Comparison of ENCODE assay signal across 1 cellular context in the genomic region with DNA sequence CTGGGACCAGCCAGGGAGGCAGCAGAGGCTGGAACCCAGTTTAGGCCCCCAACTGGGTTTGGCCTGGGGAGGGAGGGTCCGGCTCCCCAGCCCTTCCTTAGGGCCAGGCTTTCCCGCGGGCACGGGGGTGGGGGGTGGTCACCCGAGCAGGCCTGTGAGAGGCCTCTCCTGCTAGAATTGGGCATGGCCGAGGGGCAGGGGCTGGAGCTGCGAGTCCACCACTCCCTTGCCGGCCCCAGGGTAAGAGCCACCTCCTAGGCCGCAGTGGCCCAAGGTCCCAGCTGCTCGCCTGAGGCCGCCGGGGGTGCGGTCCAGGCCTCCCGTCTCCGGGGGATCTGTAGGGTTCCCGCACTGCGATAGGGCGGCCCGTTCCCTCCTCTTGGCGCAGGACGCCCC.
TF ChIP-seq lines count a peak whose summit lies in the region.

No MANE protein-coding gene starts in this region.

TF ChIP-seq in H1, 55 proteins besides CTCF, POLR2A, EP300 and RAD21:
- TF ChIP-seq EZH2 (IDR thresholded peaks at IDR 0.05; ENCODE audit: low read depth, low read length, severe bottlenecking) = no peak
- TF ChIP-seq RXRA (IDR thresholded peaks at IDR 0.05; ENCODE audit: insufficient read depth, low read depth, low read length) = no peak
- no peak for TF ChIP-seq CEBPB (IDR thresholded peaks at IDR 0.05; ENCODE audit: low read depth, low read length)
- no peak for TF ChIP-seq YY1 (IDR thresholded peaks at IDR 0.05; ENCODE audit: low read depth, low read length)
- TF ChIP-seq SP2 (IDR thresholded peaks at IDR 0.05; ENCODE audit: low read length) = no peak
- TF ChIP-seq TBP (IDR thresholded peaks at IDR 0.05; ENCODE audit: low read depth, low read length) = no peak
- no peak for TF ChIP-seq ASH2L (IDR thresholded peaks at IDR 0.05; ENCODE audit: low read length)
- TF ChIP-seq, protein P1, sequence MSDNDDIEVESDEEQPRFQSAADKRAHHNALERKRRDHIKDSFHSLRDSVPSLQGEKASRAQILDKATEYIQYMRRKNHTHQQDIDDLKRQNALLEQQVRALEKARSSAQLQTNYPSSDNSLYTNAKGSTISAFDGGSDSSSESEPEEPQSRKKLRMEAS (IDR thresholded peaks at IDR 0.05) = no peak
- TF ChIP-seq, protein P2, sequence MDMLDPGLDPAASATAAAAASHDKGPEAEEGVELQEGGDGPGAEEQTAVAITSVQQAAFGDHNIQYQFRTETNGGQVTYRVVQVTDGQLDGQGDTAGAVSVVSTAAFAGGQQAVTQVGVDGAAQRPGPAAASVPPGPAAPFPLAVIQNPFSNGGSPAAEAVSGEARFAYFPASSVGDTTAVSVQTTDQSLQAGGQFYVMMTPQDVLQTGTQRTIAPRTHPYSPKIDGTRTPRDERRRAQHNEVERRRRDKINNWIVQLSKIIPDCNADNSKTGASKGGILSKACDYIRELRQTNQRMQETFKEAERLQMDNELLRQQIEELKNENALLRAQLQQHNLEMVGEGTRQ (IDR thresholded peaks at IDR 0.05; ENCODE audit: low read length) = no peak
- TF ChIP-seq KDM4A (IDR thresholded peaks at IDR 0.05; ENCODE audit: low read depth, low read length, severe bottlenecking) = no peak
- TF ChIP-seq JUND (IDR thresholded peaks at IDR 0.05; ENCODE audit: low read length) = no peak
